In the genomic region with DNA sequence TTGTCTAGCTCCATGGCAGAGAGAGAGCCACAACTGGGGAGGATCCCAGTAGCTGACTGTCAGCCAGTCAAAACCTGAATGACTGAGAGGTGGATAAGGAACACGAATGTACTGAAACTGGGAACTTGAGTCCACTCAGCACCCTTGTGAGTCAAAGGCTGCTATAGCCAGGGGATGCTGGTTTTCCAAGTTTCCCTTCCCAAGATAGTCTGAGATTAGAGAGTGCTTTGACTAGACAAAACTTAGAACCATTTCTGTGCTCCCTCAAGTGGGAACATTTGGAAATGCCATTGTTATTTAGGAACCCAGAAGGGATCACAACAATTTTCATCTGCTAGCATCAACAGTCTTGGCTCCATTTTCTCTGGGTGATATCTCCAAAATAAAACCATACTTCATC, we compare ENCODE assay signal across 15 cellular contexts. TPM values are rescaled to one million over a fixed set of nuclear protein-coding genes. Genes with fewer than 3 reads are reported as not detected.
DNase-seq lines count a peak whose midpoint lies in the region; ATAC-seq, FAIRE-seq and TF ChIP-seq lines count a peak whose summit lies in the region.
"Had no signal": no experiment of that assay in that cellular context is flagged by ENCODE, and none has a peak within 500 bp of the region (broad histone marks: within the 10 kb centered on the region; RNA-seq: fewer than 3 reads in every experiment).

No MANE protein-coding gene starts in this region.

- no peaks in the 10 kb centered on the region for H3K27me3 ChIP-seq in DND-41 (ENCODE audit: insufficient read depth, low read length, poor library complexity)
- no peaks in the 10 kb centered on the region for H3K27me3 ChIP-seq in neural progenitor cell

- no peak overlapping the region for H3K27ac Mint-ChIP-seq in neural progenitor cell
- H3K27ac Mint-ChIP-seq: activated T-helper 1 cell treated with anti-CD3 and anti-CD28 coated beads, Interleukin-12 subunit alpha, Interleukin-12 subunit beta, Interleukin-2, Interleukin-4 antibody, amounts not matched to agents 30 ng/mL and 10 ng/mL and 1 ng/mL, durations not matched to agents 14 hours and 24 hours and 36 hours; mesothelial cell of epicardium had no signal

- peaks cover 22% of the 10 kb centered on the region for H3K4me1 ChIP-seq in DND-41 (ENCODE audit: insufficient read depth, low read length)
- peaks cover 3% of the 10 kb centered on the region for H3K4me1 ChIP-seq in neural progenitor cell

- peaks cover 2% of the 10 kb centered on the region for H3K36me3 Mint-ChIP-seq in neural progenitor cell

- DNase-seq in DND-41, result no peak
- peak; percentile 29 for DNase-seq in M059J (ENCODE audit: low read depth)
- peak; percentile 61 for DNase-seq in choroid plexus epithelial cell (ENCODE audit: low read depth)
- DNase-seq in neural progenitor cell (ENCODE audit: low spot score), result no peak
- no peak for DNase-seq in NCI-H1417 treated with DMSO at 0.1 percent for 48 hours (lab: John Stamatoyannopoulos, UW)
- DNase-seq in HK-2 (ENCODE audit: unreplicated experiment), result no peak
- no peak for DNase-seq in HTR-8/SVneo (ENCODE audit: insufficient read length, low spot score)
- DNase-seq: activated CD4-positive, CD25-positive, alpha-beta regulatory T cell; hippocampal formation; sigmoid colon had no signal

- H3K4me3 Mint-ChIP-seq in neural progenitor cell, result no peak overlapping the region
- H3K4me3 Mint-ChIP-seq: activated T-helper 1 cell treated with anti-CD3 and anti-CD28 coated beads, Interleukin-12 subunit alpha, Interleukin-12 subunit beta, Interleukin-2, Interleukin-4 antibody, amounts not matched to agents 30 ng/mL and 10 ng/mL and 1 ng/mL, durations not matched to agents 14 hours and 24 hours and 36 hours; dendritic cell treated with granulocyte-macrophage colony-stimulating factor and Interleukin-4, amounts not matched to agents 40 ng/mL and 50 ng/mL, for 4 days; mesothelial cell of epicardium had no signal

- H3K27me3 Mint-ChIP-seq in neural progenitor cell (ENCODE audit: insufficient read depth, low read depth), result peaks cover 5% of the 10 kb centered on the region
- H3K27me3 Mint-ChIP-seq: dendritic cell treated with granulocyte-macrophage colony-stimulating factor and Interleukin-4, amounts not matched to agents 40 ng/mL and 50 ng/mL, for 4 days had no signal

- H3K27ac ChIP-seq in DND-41 (ENCODE audit: low read length), result no peak overlapping the region
- H3K27ac ChIP-seq in neural progenitor cell, result no peak overlapping the region
- H3K27ac ChIP-seq: sigmoid colon had no signal

- H3F3A ChIP-seq in neural progenitor cell (ENCODE audit: low read depth), result peaks cover 22% of the 10 kb centered on the region

- H3K9ac ChIP-seq in DND-41 (ENCODE audit: low read depth, low read length) (no peak overlapping the region), neural progenitor cell (no peak overlapping the region)

- peaks cover 15% of the 10 kb centered on the region for H3K4me1 Mint-ChIP-seq in neural progenitor cell

- H2AFZ ChIP-seq in DND-41 (ENCODE audit: low read depth, low read length) (no peak overlapping the region), neural progenitor cell (replicated peaks) (no peak overlapping the region)

- H3K9me3 ChIP-seq in DND-41 (ENCODE audit: insufficient read depth, low read length, severe bottlenecking), result no peaks in the 10 kb centered on the region
- no peaks in the 10 kb centered on the region for H3K9me3 ChIP-seq in neural progenitor cell (ENCODE audit: low read depth)
- H3K9me3 ChIP-seq: sigmoid colon had no signal

- H3K4me3 ChIP-seq in DND-41 (ENCODE audit: low read depth in 1 of 2, low read length in 2 of 2), result no peak overlapping the region
- H3K4me3 ChIP-seq in choroid plexus epithelial cell (ENCODE audit: low read depth, low read length), result no peak overlapping the region
- no peak overlapping the region for H3K4me3 ChIP-seq in neural progenitor cell
- H3K4me3 ChIP-seq: sigmoid colon had no signal

- ATAC-seq in DND-41 (ENCODE audit: insufficient read depth, low read depth), result no peak

- FAIRE-seq in HTR-8/SVneo (lab: Jason Lieb, UNC), result no peak
- FAIRE-seq: G401.6, urothelium cell line had no signal

- H3K79me2 ChIP-seq in DND-41 (ENCODE audit: insufficient read depth, low read length), result peaks cover 38% of the 10 kb centered on the region
- H3K79me2 ChIP-seq in neural progenitor cell (ENCODE audit: low read depth), result no peaks in the 10 kb centered on the region

- H3K9me3 Mint-ChIP-seq in neural progenitor cell, result no peaks in the 10 kb centered on the region
- H3K9me3 Mint-ChIP-seq: activated T-helper 1 cell treated with anti-CD3 and anti-CD28 coated beads, Interleukin-12 subunit alpha, Interleukin-12 subunit beta, Interleukin-2, Interleukin-4 antibody, amounts not matched to agents 30 ng/mL and 10 ng/mL and 1 ng/mL, durations not matched to agents 14 hours and 24 hours and 36 hours; dendritic cell treated with granulocyte-macrophage colony-stimulating factor and Interleukin-4, amounts not matched to agents 40 ng/mL and 50 ng/mL, for 4 days; mesothelial cell of epicardium had no signal

- H3K4me2 ChIP-seq in DND-41 (ENCODE audit: insufficient read depth, low read length) (no peak overlapping the region), neural progenitor cell (no peak overlapping the region)

- H4K20me1 ChIP-seq in DND-41 (ENCODE audit: insufficient read depth, low read length), result no peaks in the 10 kb centered on the region
- H4K20me1 ChIP-seq in neural progenitor cell (ENCODE audit: low read depth), result peaks cover 4% of the 10 kb centered on the region

- H3K36me3 ChIP-seq in DND-41 (ENCODE audit: insufficient read depth, low read length) (peaks cover 25% of the 10 kb centered on the region), neural progenitor cell (no peaks in the 10 kb centered on the region)

- TF ChIP-seq CTCF in DND-41 (IDR thresholded peaks at IDR 0.05; ENCODE audit: borderline replicate concordance, extremely low read depth, low read length, poor library complexity, severe bottlenecking) (peak; percentile 30), choroid plexus epithelial cell (conservative IDR thresholded peaks at IDR 0.05; ENCODE audit: low read depth, low read length) (peak; percentile 46), neural progenitor cell (IDR thresholded peaks at IDR 0.05) (peak; percentile 14)

RNA-seq across cellular contexts. Expression of gene PRKAG1, which starts 4.0 kb away (rescaled TPM):
- 56.0 and 59.3 TPM in 2 replicates for total RNA-seq in M059J (2014; rRNA removed; shearing (Covaris generic))
- 32.4 and 41.8 TPM in 2 replicates for total RNA-seq in neural progenitor cell (ENCODE audit: low replicate concordance)

RNA-seq across cellular contexts. Expression of gene DDN, which starts 15.4 kb away (rescaled TPM):
- not detected in 2 replicates for total RNA-seq in M059J (2014; rRNA removed; shearing (Covaris generic))
- 0.25 TPM in 1 of 2 replicates, not detected in the other for total RNA-seq in neural progenitor cell (ENCODE audit: low replicate concordance)

RNA-seq across cellular contexts. Expression of gene WNT1, which starts 36.4 kb away (rescaled TPM):
- not detected in 2 replicates for total RNA-seq in M059J (2014; rRNA removed; shearing (Covaris generic))
- 0.56 TPM in 1 of 2 replicates, not detected in the other for total RNA-seq in neural progenitor cell (ENCODE audit: low replicate concordance)
- total RNA-seq: mesothelial cell of epicardium, sigmoid colon had no signal

RNA-seq across cellular contexts. Expression of gene WNT10B, which starts 43.0 kb away (rescaled TPM):
- total RNA-seq in M059J (2014; rRNA removed; shearing (Covaris generic)), result 0.27 TPM in 1 of 2 replicates, not detected in the other
- 0.07 and 1.2 TPM in 2 replicates for total RNA-seq in neural progenitor cell (ENCODE audit: low replicate concordance)

RNA-seq across cellular contexts. Expression of gene KMT2D, which starts 46.0 kb away (rescaled TPM):
- total RNA-seq in M059J (2014; rRNA removed; shearing (Covaris generic)), result 5.9 and 16.1 TPM in 2 replicates
- 19.0 and 31.3 TPM in 2 replicates for total RNA-seq in neural progenitor cell (ENCODE audit: low replicate concordance)

Comparison
In these comparisons a context has a peak if more than half of its experiments do, and no peak if none do; other contexts are left out.
1. DNase-seq: peak in M059J (single experiment) and choroid plexus epithelial cell (single experiment); none in DND-41 (single experiment), neural progenitor cell (single experiment), NCI-H1417 treated with DMSO at 0.1 percent for 48 hours (single experiment), HK-2 (single experiment) and HTR-8/SVneo (single experiment).
2. Peak in every context shown above with its lines, with median percentiles within 50 percentile points of each other: CTCF ChIP-seq.